In genomic region chr4:136750898-136751297, GRCh38 we compare ENCODE assay signal across 2 cellular contexts.
TF ChIP-seq lines count a peak whose summit lies in the region.

No MANE protein-coding gene starts in this region.

TF ChIP-seq in HCT116, 20 proteins besides CTCF, POLR2A, EP300 and RAD21:
- TF ChIP-seq ZNF274 (IDR thresholded peaks at IDR 0.05; ENCODE audit: low read depth, low read length) (no peak), JUND (IDR thresholded peaks at IDR 0.05) (no peak), ELF1 (IDR thresholded peaks at IDR 0.05; ENCODE audit: borderline replicate concordance, low read depth) (no peak), CEBPB (IDR thresholded peaks at IDR 0.05; ENCODE audit: low read depth) (peak; percentile 62)

TF ChIP-seq in H1, 55 proteins besides CTCF, POLR2A, EP300 and RAD21:
- TF ChIP-seq CHD1 (IDR thresholded peaks at IDR 0.05; ENCODE audit: low read depth, low read length) (no peak), CEBPB (IDR thresholded peaks at IDR 0.05; ENCODE audit: low read depth, low read length) (peak; percentile 91)
